ENCODE assay signal across 9 cellular contexts in the genomic region with DNA sequence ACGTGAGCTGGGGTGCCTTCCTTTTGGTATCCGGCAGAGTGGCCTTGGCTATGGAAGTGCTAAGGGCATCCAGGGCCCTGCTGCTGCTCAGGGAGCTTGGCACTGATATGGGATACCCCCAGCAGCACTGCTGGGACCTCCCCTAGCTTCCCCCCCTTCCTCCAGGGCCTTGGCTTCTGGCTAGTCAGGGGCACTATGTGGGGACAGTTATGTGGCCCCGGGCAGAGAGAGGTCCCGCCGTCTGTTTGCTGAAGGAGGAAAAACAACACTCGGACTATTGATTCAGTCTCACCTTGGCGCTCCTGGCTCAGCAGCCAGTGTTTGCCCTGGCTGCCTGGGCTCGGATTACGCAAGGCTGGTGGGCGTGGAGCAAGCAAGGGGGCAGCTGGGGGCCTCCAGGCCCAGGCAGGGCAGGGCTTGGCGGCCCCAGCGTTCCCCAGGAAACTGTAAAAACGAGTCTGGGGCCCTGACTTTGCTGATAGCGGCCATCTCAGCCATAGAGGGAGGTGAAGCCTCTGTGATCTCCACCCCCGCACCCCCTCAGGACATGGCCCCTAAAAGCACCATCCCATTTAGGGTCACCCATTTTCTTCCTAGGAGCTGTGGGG. TPM values are rescaled to one million over a fixed set of nuclear protein-coding genes. Genes with fewer than 3 reads are reported as not detected.
DNase-seq lines count a peak whose midpoint lies in the region; ATAC-seq and TF ChIP-seq lines count a peak whose summit lies in the region.
"Had no signal": no experiment of that assay in that cellular context is flagged by ENCODE, and none has a peak within 500 bp of the region (broad histone marks: within the 10 kb centered on the region; RNA-seq: fewer than 3 reads in every experiment).

No MANE protein-coding gene starts in this region.

- peak overlapping the region; percentile 37; the same call in 1 of the 2 replicates for H3K14ac ChIP-seq in IMR-90 (replicated peaks; ENCODE audit: low read depth, low read length)

- H3K9me3 ChIP-seq in A673 (ENCODE audit: low read depth, low read length, poor library complexity, severe bottlenecking) (no peaks in the 10 kb centered on the region), IMR-90 (ENCODE audit: control insufficient read depth, insufficient read depth, low read length) (no peaks in the 10 kb centered on the region), lower lobe of right lung (no peaks in the 10 kb centered on the region)

- ATAC-seq in IMR-90 (ENCODE audit: low read depth) = no peak
- ATAC-seq in lower lobe of right lung = peak; percentile 57 to 71
- no peak for ATAC-seq in GM19324 (IDR thresholded peaks at IDR 0.05; ENCODE audit: low FRiP score, unreplicated experiment)
- ATAC-seq in GM18511 (IDR thresholded peaks at IDR 0.05; ENCODE audit: unreplicated experiment) = no peak

- 41% methylated on average over 6 of the region's 15 CpGs; no CpG with 5 or more reads in 1 of the 2 experiments for WGBS in IMR-90 (ENCODE audit: extremely low coverage in 2 of 2, insufficient read length in 1 of 2), 2 experiments

- H4K5ac ChIP-seq in IMR-90 (ENCODE audit: low read depth, low read length) = no peak overlapping the region

- H2BK20ac ChIP-seq in IMR-90 (ENCODE audit: low read depth, low read length) = no peak overlapping the region

- H3K4ac ChIP-seq in IMR-90 (ENCODE audit: low read depth, low read length) = peak overlapping the region; percentile 13; the same call in 1 of the 2 replicates

- H3K27ac ChIP-seq in A673 (ENCODE audit: low read depth, low read length, poor library complexity, severe bottlenecking) (peak overlapping the region; percentile 90), IMR-90 (ENCODE audit: insufficient read depth, low read length) (0 out of 2 replicates have a peak overlapping the region, but pooled peaks have one; percentile 10), angular gyrus (ENCODE audit: low read depth, low read length) (peak overlapping the region; percentile 33), lower lobe of right lung (peak overlapping the region; percentile 54)

- H2BK120ac ChIP-seq in IMR-90 (ENCODE audit: low read depth, low read length) = no peak overlapping the region

- H3K9ac ChIP-seq in IMR-90 (ENCODE audit: low read depth, low read length) = peak overlapping the region; percentile 27; the same call in 1 of the 2 replicates

- no peak for TF ChIP-seq POLR2A in IMR-90 (IDR thresholded peaks at IDR 0.05; ENCODE audit: low read depth, low read length)

- H3K36me3 ChIP-seq in A673 (ENCODE audit: insufficient read depth, low read length, poor library complexity, severe bottlenecking) (peaks cover 29% of the 10 kb centered on the region), IMR-90 (ENCODE audit: control insufficient read depth, insufficient read depth, low read length) (peaks cover 33% of the 10 kb centered on the region), lower lobe of right lung (peaks cover 41% of the 10 kb centered on the region)

- H2AFZ ChIP-seq in IMR-90 (replicated peaks; ENCODE audit: low read length, poor library complexity) = no peak overlapping the region

- peak overlapping the region; percentile 68 for H2AK5ac ChIP-seq in IMR-90 (ENCODE audit: low read depth, low read length)

- peak overlapping the region; percentile 1; the same call in 1 of the 2 replicates for H3K23ac ChIP-seq in IMR-90 (ENCODE audit: low read depth, low read length)

- in situ Hi-C loops in IMR-90 (cut with MboI; ENCODE audit: low sequenced_read_pairs) = no loop called here

- no peak overlapping the region for H2BK15ac ChIP-seq in IMR-90 (ENCODE audit: low read depth, low read length)

- no peak for TF ChIP-seq CTCF in A673 (conservative IDR thresholded peaks at IDR 0.05; ENCODE audit: low read depth, low read length)
- TF ChIP-seq CTCF in IMR-90 (conservative IDR thresholded peaks at IDR 0.05; ENCODE audit: low read depth, low read length) = no peak
- no peak for TF ChIP-seq CTCF in lower lobe of right lung (IDR thresholded peaks at IDR 0.05)

- dilution Hi-C loops in IMR-90 (cut with HindIII; ENCODE audit: low sequenced_read_pairs, unreplicated experiment) = no loop called here

- peaks cover 20% of the 10 kb centered on the region for H4K20me1 ChIP-seq in IMR-90 (ENCODE audit: insufficient read depth, low read length)

- peaks cover 6% of the 10 kb centered on the region for H3K9me1 ChIP-seq in IMR-90 (ENCODE audit: insufficient read depth, low read length)

- no peak overlapping the region for H2BK5ac ChIP-seq in IMR-90 (ENCODE audit: low read depth, low read length, poor library complexity, severe bottlenecking)

- CTCF ChIA-PET in A673 (lab: Charles Lee) = interaction anchor here (0.6 to 1.4 kb wide), 2 partner anchors 12 to 552 kb away, joined by 3 to 17 read pairs; no protein-coding TSS in a partner anchor
- CTCF ChIA-PET in IMR-90 (lab: Yijun Ruan, JAX) = no interaction called here

- H3K4me3 ChIP-seq in A673 (ENCODE audit: low read depth, low read length, poor library complexity, severe bottlenecking) (no peak overlapping the region), IMR-90 (ENCODE audit: insufficient read depth, low read depth, low read length) (no peak overlapping the region), lower lobe of right lung (peak overlapping the region; percentile 81)

- no peak overlapping the region for H3K56ac ChIP-seq in IMR-90 (ENCODE audit: extremely low read depth, insufficient read depth, low read length)

- DNase-seq in A673 (ENCODE audit: low spot score) (no peak), IMR-90 (no peak), lower lobe of right lung (peak; percentile 90), NCI-H1048 (lab: John Stamatoyannopoulos, UW) (no peak)
- no peak for DNase-seq in activated effector memory CD4-positive, alpha-beta T cell treated with anti-CD3 and anti-CD28 coated beads, Interleukin-2, amount 50 U/mL, for 16 hours
- DNase-seq: NCI-H1436 had no signal

- H3K4me1 ChIP-seq in A673 (ENCODE audit: insufficient read depth, low read length, poor library complexity, severe bottlenecking) (peaks cover 33% of the 10 kb centered on the region), IMR-90 (ENCODE audit: control insufficient read depth, insufficient read depth, low read length) (peaks cover 32% of the 10 kb centered on the region), lower lobe of right lung (peaks cover 49% of the 10 kb centered on the region)

- no peaks in the 10 kb centered on the region for H3K27me3 ChIP-seq in A673 (replicated peaks; ENCODE audit: insufficient read depth, low read depth, low read length, poor library complexity)
- H3K27me3 ChIP-seq in IMR-90 (ENCODE audit: control insufficient read depth, insufficient read depth, low read length) = no peaks in the 10 kb centered on the region
- no peaks in the 10 kb centered on the region for H3K27me3 ChIP-seq in lower lobe of right lung (ENCODE audit: low read depth)

- H3K4me2 ChIP-seq in IMR-90 (ENCODE audit: low read depth, low read length) = peak overlapping the region; percentile 25; the same call in 1 of the 2 replicates

- H4K91ac ChIP-seq in IMR-90 (ENCODE audit: insufficient read depth, low read depth, low read length) = no peak overlapping the region

- no peak overlapping the region for H3K18ac ChIP-seq in IMR-90 (ENCODE audit: low read depth, low read length)

- peak overlapping the region; percentile 4 for H2AK9ac ChIP-seq in IMR-90 (replicated peaks; ENCODE audit: low read depth, low read length, poor library complexity)

- intact Hi-C loops in A673 (cut with micrococcal nuclease; ENCODE audit: unreplicated experiment) = loop anchor here (5.0 kb wide), 1 partner anchor 212 kb away; no protein-coding TSS in a partner anchor
- intact Hi-C loops in IMR-90 (cut with micrococcal nuclease) = loop anchor here (5.0 kb wide), 2 partner anchors 157 to 227 kb away; partner anchors contain the start of gene BLM
- intact Hi-C loops in lower lobe of right lung (cut with DNase I) = no loop called here

- no TSS peak for BruUV-seq in A673 (replicated peaks; lab: Mats Ljungman, UMichigan)
- no TSS peak for BruUV-seq in IMR-90 (replicated peaks; lab: Mats Ljungman, UMichigan)

- H3K79me1 ChIP-seq in IMR-90 (ENCODE audit: low read depth in 1 of 2, low read length in 2 of 2) = peaks cover 17 to 61% of the 10 kb centered on the region in 2 experiments

- no peak overlapping the region for H4K8ac ChIP-seq in IMR-90 (ENCODE audit: low read depth in 2 of 2, low read length in 2 of 2)

- no peak for TF ChIP-seq RAD21 in IMR-90 (IDR thresholded peaks at IDR 0.05; ENCODE audit: low read length)

- POLR2A ChIA-PET in A673 (lab: Charles Lee; ENCODE audit: low non-redundant PET) = no interaction called here
- POLR2A ChIA-PET in IMR-90 (lab: Charles Lee; ENCODE audit: unreplicated experiment) = no interaction called here

TF ChIP-seq in IMR-90, 13 proteins besides CTCF, POLR2A, EP300 and RAD21:
- no peak for TF ChIP-seq BHLHE40 (IDR thresholded peaks at IDR 0.05; ENCODE audit: low read depth, low read length)
- TF ChIP-seq CEBPB (IDR thresholded peaks at IDR 0.05; ENCODE audit: low read depth, low read length) = peak; percentile 90

RNA-seq across cellular contexts. Expression of gene FURIN, which starts 5.7 kb away (rescaled TPM):
- total RNA-seq in A673 (2021) (59.0 and 63.4 TPM in 2 replicates), IMR-90 (2012; rRNA removed) (30.8 and 34.8 TPM in 2 replicates), lower lobe of right lung (86.5 TPM)
- polyA plus RNA-seq in IMR-90 (2012; rRNA removed) = 54.3 and 59.5 TPM in 2 replicates
- 63.9 and 93.8 TPM in 2 replicates for polyA plus RNA-seq in IMR-90 (2012; cell fraction: cytosol; rRNA removed)
- polyA plus RNA-seq in IMR-90 (2012; cell fraction: nucleus; rRNA removed; ENCODE audit: low replicate concordance) = 31.1 and 62.0 TPM in 2 replicates

RNA-seq across cellular contexts. Expression of gene FES, which starts 10.2 kb away (rescaled TPM):
- total RNA-seq in A673 (2021) (1.3 and 3.8 TPM in 2 replicates), IMR-90 (2012; rRNA removed) (9.7 and 11.7 TPM in 2 replicates), lower lobe of right lung (51.0 TPM)
- polyA plus RNA-seq in IMR-90 (2012; rRNA removed) = 10.5 and 12.5 TPM in 2 replicates
- polyA plus RNA-seq in IMR-90 (2012; cell fraction: cytosol; rRNA removed) = 7.8 and 7.9 TPM in 2 replicates
- 61.9 and 147 TPM in 2 replicates for polyA plus RNA-seq in IMR-90 (2012; cell fraction: nucleus; rRNA removed; ENCODE audit: low replicate concordance)

RNA-seq across cellular contexts. Expression of gene MAN2A2, which starts 29.0 kb away (rescaled TPM):
- total RNA-seq in A673 (2021) = 75.7 and 91.3 TPM in 2 replicates
- total RNA-seq in IMR-90 (2012; rRNA removed) = 3.4 and 6.1 TPM in 2 replicates
- 52.5 and 55.5 TPM in 2 replicates for polyA plus RNA-seq in IMR-90 (2012; rRNA removed)
- polyA plus RNA-seq in IMR-90 (2012; cell fraction: cytosol; rRNA removed) = 22.5 and 26.8 TPM in 2 replicates
- 104 and 294 TPM in 2 replicates for polyA plus RNA-seq in IMR-90 (2012; cell fraction: nucleus; rRNA removed; ENCODE audit: low replicate concordance)
- 96.9 TPM for total RNA-seq in lower lobe of right lung

RNA-seq across cellular contexts. Expression of gene HDDC3, which starts 58.2 kb away (rescaled TPM):
- total RNA-seq in A673 (2021) = 22.6 and 23.9 TPM in 2 replicates
- total RNA-seq in IMR-90 (2012; rRNA removed) = 7.2 and 7.9 TPM in 2 replicates
- 10.7 and 10.8 TPM in 2 replicates for polyA plus RNA-seq in IMR-90 (2012; rRNA removed)
- 13.8 and 14.7 TPM in 2 replicates for polyA plus RNA-seq in IMR-90 (2012; cell fraction: cytosol; rRNA removed)
- polyA plus RNA-seq in IMR-90 (2012; cell fraction: nucleus; rRNA removed; ENCODE audit: low replicate concordance) = 11.7 and 12.4 TPM in 2 replicates
- total RNA-seq in lower lobe of right lung = 16.0 TPM

Comparison
In these comparisons a context has a peak if more than half of its experiments do, and no peak if none do; other contexts are left out.
1. H3K27ac ChIP-seq: peak in every context shown above with its lines; median percentile 90 in A673; 54 in lower lobe of right lung; 33 in angular gyrus; 10 in IMR-90.
2. ATAC-seq: peak in lower lobe of right lung (2 of 2); none in IMR-90 (single experiment), GM19324 (single experiment) and GM18511 (single experiment).
3. RNA of gene MAN2A2, which starts 29.0 kb away (total RNA-seq): 96.9 TPM in lower lobe of right lung (single experiment) and 75.7 to 91.3 TPM in A673; 3.4 to 6.1 TPM in IMR-90; every median in the first group is over 10 times any median in the second.